ENCODE assay signal across 19 cellular contexts in the genomic region with DNA sequence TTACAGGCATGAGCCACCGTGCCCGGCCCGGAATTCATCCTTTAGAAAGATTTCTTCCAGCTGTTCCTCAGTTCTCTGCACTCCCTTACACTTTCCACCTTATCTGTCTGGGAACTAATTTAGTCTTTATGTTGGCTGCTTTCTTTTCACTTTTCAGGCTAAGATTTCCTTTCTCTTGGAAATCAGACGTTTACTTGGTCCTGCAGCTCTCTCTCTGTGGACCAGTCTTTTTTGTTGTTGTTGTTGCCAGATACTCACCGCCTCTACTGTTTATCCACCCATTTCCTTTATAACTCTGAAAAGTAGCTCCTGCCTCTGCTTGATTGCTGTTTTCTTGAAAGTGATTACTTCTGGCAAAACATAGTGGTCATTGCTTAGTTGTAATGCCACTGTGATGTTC.
"Had no signal": no experiment of that assay in that cellular context is flagged by ENCODE, and none has a peak within 500 bp of the region (broad histone marks: within the 10 kb centered on the region; RNA-seq: fewer than 3 reads in every experiment).

No MANE protein-coding gene starts in this region.

- H3K36me3 ChIP-seq: brain microvascular endothelial cell, colonic mucosa, tibial artery had no signal

- H3K9me3 Mint-ChIP-seq: activated naive CD8-positive, alpha-beta T cell treated with anti-CD3 and anti-CD28 coated beads for 36 hours; memory B cell; naive thymus-derived CD8-positive, alpha-beta T cell had no signal

- H3K9me3 ChIP-seq: colonic mucosa, tibial artery had no signal

- H3K27me3 Mint-ChIP-seq: activated naive CD8-positive, alpha-beta T cell treated with anti-CD3 and anti-CD28 coated beads for 36 hours; memory B cell; naive thymus-derived CD8-positive, alpha-beta T cell had no signal

- ATAC-seq: naive thymus-derived CD8-positive, alpha-beta T cell had no signal

- H3K4me3 ChIP-seq: colonic mucosa, tibial artery had no signal

- DNase-seq: activated CD4-positive, alpha-beta T cell treated with anti-CD3 and anti-CD28 coated beads, Interleukin-2, amount 50 U/mL, for 4 hours; activated naive CD8-positive, alpha-beta T cell treated with anti-CD3 and anti-CD28 coated beads for 36 hours; amygdala; brain microvascular endothelial cell; central memory CD4-positive, alpha-beta T cell; colonic mucosa; hypothalamus; kidney; naive thymus-derived CD8-positive, alpha-beta T cell; nucleus accumbens; posterior cingulate gyrus; stimulated activated CD4-positive, alpha-beta T cell treated with anti-CD3 and anti-CD28 coated beads, Interleukin-12 subunit alpha, Interleukin-12 subunit beta, amount 100 ng/mL, for 4 hours; stimulated activated CD4-positive, alpha-beta T cell treated with anti-CD3 and anti-CD28 coated beads, Interleukin-1b, Interleukin-23, amount 100 ng/mL, for 48 hours; stimulated activated CD8-positive, alpha-beta memory T cell treated with anti-CD3 and anti-CD28 coated beads, Interleukin-4, amount 100 ng/mL, for 48 hours; stimulated activated naive CD4-positive, alpha-beta T cell; T-helper 2 cell; tibial artery; WERI-Rb-1 had no signal

- H3K27me3 ChIP-seq: brain microvascular endothelial cell, colonic mucosa, tibial artery had no signal

- H3K4me1 ChIP-seq: colonic mucosa had no signal

- H3K27ac ChIP-seq: brain microvascular endothelial cell, colonic mucosa, tibial artery, WERI-Rb-1 had no signal

- H3K27ac Mint-ChIP-seq: activated naive CD8-positive, alpha-beta T cell treated with anti-CD3 and anti-CD28 coated beads for 36 hours; memory B cell had no signal

- H3K4me3 Mint-ChIP-seq: activated naive CD8-positive, alpha-beta T cell treated with anti-CD3 and anti-CD28 coated beads for 36 hours; memory B cell; naive thymus-derived CD8-positive, alpha-beta T cell had no signal

- H3K36me3 Mint-ChIP-seq: memory B cell; naive thymus-derived CD8-positive, alpha-beta T cell had no signal
